Comparison of ENCODE assay signal across 1 cellular context in the genomic region with DNA sequence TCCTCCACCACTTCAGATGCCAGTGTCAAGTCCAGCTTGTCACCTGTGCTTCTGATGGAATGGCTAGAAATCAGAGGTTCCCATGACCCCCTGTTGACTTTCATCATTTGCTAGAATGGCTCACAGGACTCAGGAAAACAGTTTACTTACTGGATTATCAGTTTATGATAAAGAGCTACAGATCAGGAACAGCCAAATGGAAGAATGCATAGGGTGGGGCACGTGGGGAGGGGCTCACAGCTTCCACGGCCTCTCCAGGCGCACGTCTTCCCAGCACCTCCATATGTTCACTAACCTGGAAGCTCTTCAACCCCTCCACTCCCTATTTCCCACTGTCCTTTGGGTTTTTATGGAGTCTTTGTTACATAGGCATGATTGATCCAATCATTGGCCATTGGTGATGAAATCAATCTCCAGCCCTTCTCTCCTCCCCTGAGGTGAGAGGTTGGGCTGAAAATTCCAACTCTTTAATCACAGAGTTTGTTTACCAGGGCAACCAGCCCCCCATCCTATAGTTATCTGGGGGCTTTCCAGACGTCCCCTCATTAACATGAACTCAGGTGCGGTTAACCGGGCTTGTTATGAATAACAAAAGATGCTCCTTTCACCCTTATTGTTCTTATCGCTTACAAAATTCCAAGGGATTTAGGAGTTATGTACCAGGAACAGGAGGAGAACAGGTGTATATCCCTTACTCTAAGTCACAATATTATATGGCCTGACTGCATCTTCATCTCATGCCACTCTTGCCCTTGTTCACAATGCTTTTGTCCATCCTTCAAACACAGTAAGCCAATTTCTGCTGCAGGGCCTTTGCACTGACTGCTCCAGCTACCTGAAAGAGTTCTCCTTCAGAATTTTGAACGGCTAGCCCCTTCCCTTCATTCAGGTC.
TF ChIP-seq lines count a peak whose summit lies in the region.

No MANE protein-coding gene starts in this region.

TF ChIP-seq in HCT116, 20 proteins besides CTCF, POLR2A, EP300 and RAD21 (continued from another document):
- TF ChIP-seq, protein P1, sequence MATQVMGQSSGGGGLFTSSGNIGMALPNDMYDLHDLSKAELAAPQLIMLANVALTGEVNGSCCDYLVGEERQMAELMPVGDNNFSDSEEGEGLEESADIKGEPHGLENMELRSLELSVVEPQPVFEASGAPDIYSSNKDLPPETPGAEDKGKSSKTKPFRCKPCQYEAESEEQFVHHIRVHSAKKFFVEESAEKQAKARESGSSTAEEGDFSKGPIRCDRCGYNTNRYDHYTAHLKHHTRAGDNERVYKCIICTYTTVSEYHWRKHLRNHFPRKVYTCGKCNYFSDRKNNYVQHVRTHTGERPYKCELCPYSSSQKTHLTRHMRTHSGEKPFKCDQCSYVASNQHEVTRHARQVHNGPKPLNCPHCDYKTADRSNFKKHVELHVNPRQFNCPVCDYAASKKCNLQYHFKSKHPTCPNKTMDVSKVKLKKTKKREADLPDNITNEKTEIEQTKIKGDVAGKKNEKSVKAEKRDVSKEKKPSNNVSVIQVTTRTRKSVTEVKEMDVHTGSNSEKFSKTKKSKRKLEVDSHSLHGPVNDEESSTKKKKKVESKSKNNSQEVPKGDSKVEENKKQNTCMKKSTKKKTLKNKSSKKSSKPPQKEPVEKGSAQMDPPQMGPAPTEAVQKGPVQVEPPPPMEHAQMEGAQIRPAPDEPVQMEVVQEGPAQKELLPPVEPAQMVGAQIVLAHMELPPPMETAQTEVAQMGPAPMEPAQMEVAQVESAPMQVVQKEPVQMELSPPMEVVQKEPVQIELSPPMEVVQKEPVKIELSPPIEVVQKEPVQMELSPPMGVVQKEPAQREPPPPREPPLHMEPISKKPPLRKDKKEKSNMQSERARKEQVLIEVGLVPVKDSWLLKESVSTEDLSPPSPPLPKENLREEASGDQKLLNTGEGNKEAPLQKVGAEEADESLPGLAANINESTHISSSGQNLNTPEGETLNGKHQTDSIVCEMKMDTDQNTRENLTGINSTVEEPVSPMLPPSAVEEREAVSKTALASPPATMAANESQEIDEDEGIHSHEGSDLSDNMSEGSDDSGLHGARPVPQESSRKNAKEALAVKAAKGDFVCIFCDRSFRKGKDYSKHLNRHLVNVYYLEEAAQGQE (IDR thresholded peaks at IDR 0.05; ENCODE audit: low read depth): no peak
- TF ChIP-seq ZFX (IDR thresholded peaks at IDR 0.05) (no peak), POLR2AphosphoS5 (IDR thresholded peaks at IDR 0.05; ENCODE audit: low read depth, low read length) (no peak), CEBPB (IDR thresholded peaks at IDR 0.05; ENCODE audit: low read depth) (no peak), TCF7L2 (IDR thresholded peaks at IDR 0.05; ENCODE audit: borderline replicate concordance, extremely low read depth, insufficient read depth, insufficient read length) (no peak), ATF3 (IDR thresholded peaks at IDR 0.05) (no peak), EZH2 (IDR thresholded peaks at IDR 0.05) (no peak), JUND (IDR thresholded peaks at IDR 0.05) (no peak), FOSL1 (IDR thresholded peaks at IDR 0.05; ENCODE audit: low read depth) (no peak), SIN3A (IDR thresholded peaks at IDR 0.05; ENCODE audit: low read depth) (no peak), ZNF274 (IDR thresholded peaks at IDR 0.05; ENCODE audit: low read depth, low read length) (no peak)
- TF ChIP-seq, protein P2, sequence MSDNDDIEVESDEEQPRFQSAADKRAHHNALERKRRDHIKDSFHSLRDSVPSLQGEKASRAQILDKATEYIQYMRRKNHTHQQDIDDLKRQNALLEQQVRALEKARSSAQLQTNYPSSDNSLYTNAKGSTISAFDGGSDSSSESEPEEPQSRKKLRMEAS (IDR thresholded peaks at IDR 0.05): no peak
